26 cellular contexts compared by ENCODE assay signal in genomic region chr15:99464137-99464536, GRCh38.
"Had no signal": no experiment of that assay in that cellular context is flagged by ENCODE, and none has a peak within 500 bp of the region (broad histone marks: within the 10 kb centered on the region; RNA-seq: fewer than 3 reads in every experiment).

No MANE protein-coding gene starts in this region.

- H3K9me3 ChIP-seq: colonic mucosa had no signal

- H3K4me1 ChIP-seq: colonic mucosa, gastrocnemius medialis, left lung, lower lobe of right lung had no signal

- H3K4me3 ChIP-seq: colonic mucosa, esophagus squamous epithelium, heart right ventricle, left lung, lower lobe of right lung, mucosa of descending colon had no signal

- H3K27ac ChIP-seq: colonic mucosa, epithelial cell of prostate, esophagus squamous epithelium, gastrocnemius medialis, heart right ventricle, left lung, lower lobe of right lung had no signal

- H3K27me3 ChIP-seq: colonic mucosa, esophagus squamous epithelium, gastrocnemius medialis, heart right ventricle, left lung had no signal

- H3K36me3 ChIP-seq: colonic mucosa, esophagus squamous epithelium, gastrocnemius medialis, heart right ventricle, left lung, lower lobe of right lung had no signal

- FAIRE-seq: endometrium, islet of Langerhans, keratinocyte had no signal

- DNase-seq: colonic mucosa; cortex of kidney; effector CD8-positive, alpha-beta T cell; effector memory CD8-positive, alpha-beta T cell; endodermal cell; erythroblast; esophagus squamous epithelium; foreskin fibroblast; foreskin melanocyte; gastrocnemius medialis; glutamatergic neuron; head of caudate nucleus; heart right ventricle; hippocampal formation; left cardiac atrium; left lung; left ventricle myocardium superior; lower lobe of right lung; mesenchymal stem cell; mucosa of descending colon; naive B cell had no signal

- ATAC-seq: effector memory CD8-positive, alpha-beta T cell; esophagus mucosa; gastrocnemius medialis; heart right ventricle; left cardiac atrium; left lung; left ventricle myocardium superior; lower lobe of right lung; mucosa of descending colon had no signal
